In the genomic region with DNA sequence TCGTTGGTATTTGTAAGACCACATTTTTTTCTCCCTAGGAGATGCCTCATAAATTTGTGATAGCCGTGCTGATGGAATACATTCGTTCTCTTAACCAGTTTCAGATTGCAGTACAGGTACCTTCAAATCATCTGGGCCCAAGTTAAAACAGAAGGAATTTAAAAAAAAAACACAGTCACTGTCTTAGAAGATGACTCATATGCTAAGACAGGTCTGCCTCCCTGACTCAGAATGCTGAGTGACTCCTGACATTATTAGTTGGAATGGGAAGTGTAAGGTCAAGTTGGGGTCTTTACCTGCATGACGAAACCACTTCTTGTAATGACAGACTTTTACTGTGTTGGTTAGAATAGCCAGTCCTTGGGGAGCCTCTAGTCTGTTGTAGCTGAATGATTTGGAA, we compare ENCODE assay signal across 10 cellular contexts. TPM values are rescaled to one million over a fixed set of nuclear protein-coding genes. Genes with fewer than 3 reads are reported as not detected.
DNase-seq lines count a peak whose midpoint lies in the region; ATAC-seq lines count a peak whose summit lies in the region.
"Had no signal": no experiment of that assay in that cellular context is flagged by ENCODE, and none has a peak within 500 bp of the region (broad histone marks: within the 10 kb centered on the region; RNA-seq: fewer than 3 reads in every experiment).

No MANE protein-coding gene starts in this region.

- peaks cover 7% of the 10 kb centered on the region for H3K4me1 Mint-ChIP-seq in activated T-cell treated with anti-CD3 and anti-CD28 coated beads, Interleukin-2, amount 50 U/mL, for 4 hours (ENCODE audit: low read depth)
- peaks cover 13% of the 10 kb centered on the region for H3K4me1 Mint-ChIP-seq in stimulated activated naive CD8-positive, alpha-beta T cell treated with anti-CD3 and anti-CD28 coated beads, Interleukin-15, amount 100 ng/mL, for 72 hours

- DNase-seq in activated T-cell treated with anti-CD3 and anti-CD28 coated beads, Interleukin-2, amount 50 U/mL, for 4 hours = no peak
- DNase-seq in activated T-cell treated with anti-CD3 and anti-CD28 coated beads, Interleukin-2, amount 50 U/mL, for 48 hours = no peak
- peak; percentile 78 for DNase-seq in RKO (ENCODE audit: low spot score)
- no peak for DNase-seq in stimulated activated naive CD8-positive, alpha-beta T cell treated with anti-CD3 and anti-CD28 coated beads, Interleukin-15, amount 100 ng/mL, for 72 hours
- DNase-seq in activated gamma-delta T cell (lab: John Stamatoyannopoulos, UW) = no peak
- DNase-seq: BE2C, Karpas-422 had no signal

- H3K27me3 Mint-ChIP-seq in activated T-cell treated with anti-CD3 and anti-CD28 coated beads, Interleukin-2, amount 50 U/mL, for 4 hours (ENCODE audit: low read depth) = no peaks in the 10 kb centered on the region
- H3K27me3 Mint-ChIP-seq in stimulated activated naive CD8-positive, alpha-beta T cell treated with anti-CD3 and anti-CD28 coated beads, Interleukin-15, amount 100 ng/mL, for 72 hours = no peaks in the 10 kb centered on the region

- peaks cover 37% of the 10 kb centered on the region for H3K36me3 Mint-ChIP-seq in activated T-cell treated with anti-CD3 and anti-CD28 coated beads, Interleukin-2, amount 50 U/mL, for 4 hours (ENCODE audit: insufficient read depth)

- ATAC-seq in activated T-cell treated with anti-CD3 and anti-CD28 coated beads, Interleukin-2, amount 50 U/mL, for 4 hours = peak; percentile 79 to 85
- ATAC-seq in esophagus mucosa (peak; percentile 80), HG02852 (IDR thresholded peaks at IDR 0.05; ENCODE audit: unreplicated experiment) (no peak), GM18511 (IDR thresholded peaks at IDR 0.05; ENCODE audit: unreplicated experiment) (no peak)
- peak; percentile 76 for ATAC-seq in stimulated activated naive CD8-positive, alpha-beta T cell treated with anti-CD3 and anti-CD28 coated beads, Interleukin-15, amount 100 ng/mL, for 72 hours

- H3K9me3 Mint-ChIP-seq in activated T-cell treated with anti-CD3 and anti-CD28 coated beads, Interleukin-2, amount 50 U/mL, for 4 hours = no peaks in the 10 kb centered on the region
- no peaks in the 10 kb centered on the region for H3K9me3 Mint-ChIP-seq in stimulated activated naive CD8-positive, alpha-beta T cell treated with anti-CD3 and anti-CD28 coated beads, Interleukin-15, amount 100 ng/mL, for 72 hours

- peak overlapping the region; percentile 7 to 88 for H3K27ac Mint-ChIP-seq in stimulated activated naive CD8-positive, alpha-beta T cell treated with anti-CD3 and anti-CD28 coated beads, Interleukin-15, amount 100 ng/mL, for 72 hours

- no peak overlapping the region for H3K4me3 Mint-ChIP-seq in activated T-cell treated with anti-CD3 and anti-CD28 coated beads, Interleukin-2, amount 50 U/mL, for 4 hours
- no peak overlapping the region for H3K4me3 Mint-ChIP-seq in stimulated activated naive CD8-positive, alpha-beta T cell treated with anti-CD3 and anti-CD28 coated beads, Interleukin-15, amount 100 ng/mL, for 72 hours

RNA-seq across cellular contexts. Expression of a gene that starts 26.3 kb away (rescaled TPM):
- 10 to 100 TPM; 36.3 to 47.6 (median 41.9) TPM for total RNA-seq in activated T-cell treated with anti-CD3 and anti-CD28 coated beads, Interleukin-2, amount 50 U/mL, for 4 hours
- 17.4 TPM for total RNA-seq in esophagus mucosa

RNA-seq across cellular contexts. Expression of a gene that starts 56.7 kb away (rescaled TPM):
- total RNA-seq in activated T-cell treated with anti-CD3 and anti-CD28 coated beads, Interleukin-2, amount 50 U/mL, for 4 hours = 10 to 100 TPM; 15.9 to 25.4 (median 19.0) TPM
- 38.1 TPM for total RNA-seq in esophagus mucosa

Comparison
In these comparisons a context has a peak if more than half of its experiments do, and no peak if none do; other contexts are left out.
1. ATAC-seq: peak in activated T-cell treated with anti-CD3 and anti-CD28 coated beads, Interleukin-2, amount 50 U/mL, for 4 hours (2 of 2), esophagus mucosa (single experiment) and stimulated activated naive CD8-positive, alpha-beta T cell treated with anti-CD3 and anti-CD28 coated beads, Interleukin-15, amount 100 ng/mL, for 72 hours (single experiment); none in HG02852 (single experiment) and GM18511 (single experiment).